Comparison of ENCODE assay signal across 17 cellular contexts in the genomic region with DNA sequence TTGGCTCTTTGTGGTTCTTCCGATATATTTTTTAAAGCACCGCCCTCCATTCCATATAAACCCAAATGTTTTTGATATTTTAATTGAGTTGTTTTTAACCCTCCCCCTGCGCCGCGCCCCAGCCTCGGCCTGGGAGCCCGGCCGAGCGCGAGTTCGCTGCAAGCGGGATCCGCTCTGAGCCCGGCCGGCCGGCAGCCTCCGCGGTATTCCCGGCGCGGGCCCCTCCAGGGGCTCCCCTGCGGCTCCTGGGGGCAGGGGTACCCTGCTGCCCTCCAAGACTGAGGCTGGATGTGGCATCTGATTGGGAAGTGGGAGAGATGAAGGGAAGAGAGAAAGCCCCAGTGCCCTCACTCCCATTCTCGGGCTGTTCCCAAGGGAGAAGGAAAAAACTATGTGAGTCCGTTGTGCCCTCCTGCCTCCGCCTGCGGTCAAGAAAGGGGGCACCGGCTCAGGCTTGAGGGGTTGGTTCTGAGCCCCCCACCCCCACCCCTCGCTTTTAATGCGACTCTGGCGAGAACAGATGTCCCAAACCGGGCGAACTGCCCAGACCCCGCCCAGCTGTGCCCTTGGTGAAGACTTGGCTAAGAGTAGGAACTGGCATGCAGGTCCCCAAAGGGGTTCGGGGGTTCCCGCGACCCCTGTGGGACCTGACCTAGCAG. TPM values are rescaled to one million over a fixed set of nuclear protein-coding genes. Genes with fewer than 3 reads are reported as not detected.
A peak's percentile ranks its signal among the peaks of the same experiment; 100 is the strongest.
DNase-seq lines count a peak whose midpoint lies in the region; ATAC-seq and TF ChIP-seq lines count a peak whose summit lies in the region.
"Had no signal": no experiment of that assay in that cellular context is flagged by ENCODE, and none has a peak within 500 bp of the region (broad histone marks: within the 10 kb centered on the region; RNA-seq: fewer than 3 reads in every experiment).

No MANE protein-coding gene starts in this region.

- peak; percentile 4 for DNase-seq in NCI-H2227 treated with DMSO at 0.1 percent for 48 hours (lab: John Stamatoyannopoulos, UW)
- no peak for DNase-seq in NCI-H2227 (lab: John Stamatoyannopoulos, UW; ENCODE audit: unreplicated experiment)
- peak; percentile 59 for DNase-seq in ecto neural progenitor cell (ENCODE audit: low spot score)
- DNase-seq in psoas muscle = no peak
- no peak for DNase-seq in HCEC 1CT
- DNase-seq: activated CD4-positive, CD25-positive, alpha-beta regulatory T cell; activated effector memory CD4-positive, alpha-beta T cell treated with Interleukin-2 at 50 U/mL for 16 hours; cortex of kidney; heart left ventricle; T-helper 17 cell had no signal

- no peak overlapping the region for H3K27ac ChIP-seq in HEK293 (ENCODE audit: extremely low read depth, low read depth, low read length)
- H3K27ac ChIP-seq in psoas muscle = no peak overlapping the region
- H3K27ac ChIP-seq: heart left ventricle, skin epidermis had no signal

- intact Hi-C loops in psoas muscle (cut with DNase I) = no loop called here

- peaks cover 4% of the 10 kb centered on the region; the same call in 1 of the 2 replicates for H3K4me1 ChIP-seq in HEK293 (ENCODE audit: control insufficient read depth, insufficient read depth, low read length)
- H3K4me1 ChIP-seq in psoas muscle = peaks cover 13% of the 10 kb centered on the region

- POLR2A ChIA-PET in HEK293 (lab: Yijun Ruan, JAX) = no interaction called here

- CTCF ChIA-PET in HEK293 (lab: Yijun Ruan, JAX) = interaction anchor here (0.6 to 2.1 kb wide), 7 partner anchors 22 to 361 kb away, joined by 3 to 11 read pairs (median 6); no protein-coding TSS in a partner anchor

- H3K4me3 ChIP-seq in HEK293 (ENCODE audit: low read depth, low read length) (no peak overlapping the region), psoas muscle (peak overlapping the region; percentile 30)
- H3K4me3 ChIP-seq: skin epidermis had no signal

- H3K36me3 ChIP-seq in HEK293 (ENCODE audit: control insufficient read depth in 2 of 2, insufficient read depth in 1 of 2, low read length in 2 of 2) (no peaks in the 10 kb centered on the region), psoas muscle (ENCODE audit: insufficient read depth in 1 of 2, low read depth in 1 of 2) (no peaks in the 10 kb centered on the region)
- H3K36me3 ChIP-seq: heart left ventricle had no signal

- WGBS in psoas muscle, 3 donors = 1 to 2% (median 2%) methylated on average over 33 to 36 of the region's 36 CpGs

- peaks cover 0 to 98% (median 54%) of the 10 kb centered on the region in 3 donors for H3K27me3 ChIP-seq in psoas muscle (ENCODE audit: insufficient read depth in 3 of 3, low read length in 2 of 3)

- no peak for ATAC-seq in psoas muscle
- no peak for ATAC-seq in HG03097 (IDR thresholded peaks at IDR 0.05; ENCODE audit: low FRiP score, unreplicated experiment)
- ATAC-seq in HG03354 (IDR thresholded peaks at IDR 0.05; ENCODE audit: poor library complexity, severe bottlenecking, unreplicated experiment) = no peak
- ATAC-seq: heart left ventricle, T-helper 17 cell had no signal

- no peaks in the 10 kb centered on the region for H3K9me3 ChIP-seq in HEK293 (ENCODE audit: control insufficient read depth, insufficient read depth, low read depth, low read length)
- H3K9me3 ChIP-seq in psoas muscle = no peaks in the 10 kb centered on the region
- H3K9me3 ChIP-seq: heart left ventricle had no signal

- no peak for TF ChIP-seq CTCF in HEK293 (tag by site-specific recombination; IDR thresholded peaks at IDR 0.05)
- no peak for TF ChIP-seq CTCF in psoas muscle (IDR thresholded peaks at IDR 0.05)

TF ChIP-seq in HEK293, 187 proteins besides CTCF, POLR2A, EP300 and RAD21:
- TF ChIP-seq ZNF335 (tag by site-specific recombination; conservative IDR thresholded peaks at IDR 0.05) = peak; percentile 49; the same call in 1 of the 2 replicates
- TF ChIP-seq ZBTB8A (tag by site-specific recombination; IDR thresholded peaks at IDR 0.05) = peak; percentile 30; the same call in 1 of the 2 replicates
- peak; percentile 84; the same call in 1 of the 2 replicates for TF ChIP-seq ZNF561 (tag by site-specific recombination; IDR thresholded peaks at IDR 0.05; ENCODE audit: borderline replicate concordance)
- 0 out of 2 replicates have a peak, but pooled peaks have one; percentile 12 for TF ChIP-seq ZNF366 (tag by site-specific recombination; conservative IDR thresholded peaks at IDR 0.05)
- TF ChIP-seq ZNF394 (tag by site-specific recombination; IDR thresholded peaks at IDR 0.05; ENCODE audit: borderline replicate concordance) = peak; percentile 29; the same call in 1 of the 2 replicates
- TF ChIP-seq ZNF416 (tag by site-specific recombination; IDR thresholded peaks at IDR 0.05) = no peak
- TF ChIP-seq SP7 (tag by site-specific recombination; IDR thresholded peaks at IDR 0.05) = 0 out of 2 replicates have a peak, but pooled peaks have one; percentile 17
- TF ChIP-seq ZNF239 (tag by site-specific recombination; IDR thresholded peaks at IDR 0.05) = no peak
- no peak for TF ChIP-seq KLF17 (tag by site-specific recombination; IDR thresholded peaks at IDR 0.05)
- peak; percentile 31; the same call in 1 of the 2 replicates for TF ChIP-seq ZNF837 (tag by site-specific recombination; IDR thresholded peaks at IDR 0.05)
- no peak for TF ChIP-seq AEBP2 (tag by site-specific recombination; IDR thresholded peaks at IDR 0.05; ENCODE audit: borderline replicate concordance)
- peak; percentile 55; the same call in 1 of the 2 replicates for TF ChIP-seq ZNF398 (tag by site-specific recombination; IDR thresholded peaks at IDR 0.05)
- TF ChIP-seq, protein P1, sequence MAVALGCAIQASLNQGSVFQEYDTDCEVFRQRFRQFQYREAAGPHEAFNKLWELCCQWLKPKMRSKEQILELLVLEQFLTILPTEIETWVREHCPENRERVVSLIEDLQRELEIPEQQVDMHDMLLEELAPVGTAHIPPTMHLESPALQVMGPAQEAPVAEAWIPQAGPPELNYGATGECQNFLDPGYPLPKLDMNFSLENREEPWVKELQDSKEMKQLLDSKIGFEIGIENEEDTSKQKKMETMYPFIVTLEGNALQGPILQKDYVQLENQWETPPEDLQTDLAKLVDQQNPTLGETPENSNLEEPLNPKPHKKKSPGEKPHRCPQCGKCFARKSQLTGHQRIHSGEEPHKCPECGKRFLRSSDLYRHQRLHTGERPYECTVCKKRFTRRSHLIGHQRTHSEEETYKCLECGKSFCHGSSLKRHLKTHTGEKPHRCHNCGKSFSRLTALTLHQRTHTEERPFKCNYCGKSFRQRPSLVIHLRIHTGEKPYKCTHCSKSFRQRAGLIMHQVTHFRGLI (tag by site-specific recombination; IDR thresholded peaks at IDR 0.05) = peak; percentile 47; the same call in 1 of the 2 replicates
- 0 out of 2 replicates have a peak, but pooled peaks have one; percentile 18 for TF ChIP-seq ZBTB48 (tag by site-specific recombination; IDR thresholded peaks at IDR 0.05)
- peak; percentile 93 for TF ChIP-seq ZBTB20 (tag by site-specific recombination; IDR thresholded peaks at IDR 0.05)
- TF ChIP-seq ZNF341 (tag by site-specific recombination; IDR thresholded peaks at IDR 0.05; ENCODE audit: low read depth) = 0 out of 2 replicates have a peak, but pooled peaks have one; percentile 10
- TF ChIP-seq ZNF324 (tag by site-specific recombination; IDR thresholded peaks at IDR 0.05) = no peak

RNA-seq across cellular contexts. Expression of gene NEUROD2, which starts 8.6 kb away (rescaled TPM):
- not detected for total RNA-seq in psoas muscle
- under 1 TPM in 1 of 3 donors, not detected in 2; 0.01 TPM for polyA plus RNA-seq in psoas muscle
- total RNA-seq: esophagus mucosa, heart left ventricle, kidney epithelial cell, LHCN-M2, T-helper 17 cell had no signal
- polyA plus RNA-seq: heart left ventricle had no signal

RNA-seq across cellular contexts. Expression of gene PPP1R1B, which starts 27.6 kb away (rescaled TPM):
- total RNA-seq in psoas muscle = under 1 TPM in 3 of 4 donors, not detected in 1; 0.21 to 0.42 (median 0.23) TPM
- 1 to 10 TPM in 1 of 3 donors, under 1 TPM in 2; 0.10 to 1.6 (median 0.35) TPM for polyA plus RNA-seq in psoas muscle
- total RNA-seq: kidney epithelial cell, LHCN-M2 had no signal

RNA-seq across cellular contexts. Expression of gene STARD3, which starts 37.8 kb away (rescaled TPM):
- total RNA-seq in psoas muscle = 10 to 100 TPM; 22.5 to 32.6 (median 26.1) TPM
- 10 to 100 TPM; 33.0 to 62.8 (median 47.9) TPM for polyA plus RNA-seq in psoas muscle

Comparison
In these comparisons a context has a peak if more than half of its experiments do, and no peak if none do; other contexts are left out.
1. DNase-seq: peak in NCI-H2227 treated with DMSO at 0.1 percent for 48 hours (single experiment) and ecto neural progenitor cell (single experiment); none in NCI-H2227 (single experiment), psoas muscle (0 of 2) and HCEC 1CT (single experiment).